ENCODE assay signal across 8 cellular contexts in the genomic region with DNA sequence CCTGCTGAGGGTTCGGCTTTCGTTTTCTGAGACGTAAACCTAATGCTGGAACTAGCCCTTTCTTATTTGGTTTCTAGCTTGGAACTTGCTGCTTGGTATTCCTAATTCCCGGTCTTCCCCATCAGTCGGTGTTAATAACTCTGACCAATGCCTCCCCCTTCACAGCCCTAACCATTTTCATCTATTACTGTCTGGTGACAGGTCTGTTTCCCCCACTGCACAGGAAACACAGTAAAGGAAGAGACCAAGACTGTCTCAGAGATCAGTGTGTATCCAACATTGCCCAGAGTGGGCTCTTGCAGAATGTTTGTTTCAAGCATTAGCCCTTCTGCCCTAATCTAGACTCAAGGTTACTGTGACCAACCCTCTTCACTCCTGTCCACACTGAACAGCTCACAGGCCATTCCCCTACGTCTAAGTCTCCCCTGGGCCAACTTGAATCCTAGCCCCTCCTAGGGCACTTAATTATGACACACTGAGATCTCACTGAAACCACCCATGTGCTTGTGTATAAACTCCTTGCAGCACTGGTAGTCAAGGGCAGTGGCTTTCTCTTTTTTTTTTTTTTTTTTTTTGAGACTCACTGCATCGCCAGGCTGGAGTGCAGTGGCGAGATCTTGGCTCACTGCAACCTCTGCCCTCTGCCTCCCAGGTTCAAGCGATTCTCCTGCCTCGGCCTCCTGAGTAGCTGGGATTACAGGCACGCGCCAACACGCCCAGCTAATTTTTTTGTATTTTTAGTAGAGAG. TPM values are rescaled to one million over a fixed set of nuclear protein-coding genes. Genes with fewer than 3 reads are reported as not detected.
A peak's percentile ranks its signal among the peaks of the same experiment; 100 is the strongest.
DNase-seq lines count a peak whose midpoint lies in the region; ATAC-seq and TF ChIP-seq lines count a peak whose summit lies in the region.

No MANE protein-coding gene starts in this region.

- peak overlapping the region; percentile 100 for H3K27ac Mint-ChIP-seq in GM23338
- H3K27ac Mint-ChIP-seq in activated naive CD8-positive, alpha-beta T cell treated with anti-CD3 and anti-CD28 coated beads, Interleukin-2, amount 10 ng/mL, durations not matched to agents 7 days and 5 days, result peak overlapping the region; percentile 99

- H3K9me2 ChIP-seq in GM23338 (ENCODE audit: insufficient read depth), result no peaks in the 10 kb centered on the region

- peaks cover 3% of the 10 kb centered on the region; the same call in 2 of the 3 replicates for H3K9me3 Mint-ChIP-seq in GM23338
- no peaks in the 10 kb centered on the region for H3K9me3 Mint-ChIP-seq in activated naive CD8-positive, alpha-beta T cell treated with anti-CD3 and anti-CD28 coated beads, Interleukin-2, amount 10 ng/mL, durations not matched to agents 7 days and 5 days

- peak overlapping the region; percentile 63 for H2AFZ ChIP-seq in GM23338

- H3K36me3 ChIP-seq in GM23338 (ENCODE audit: insufficient read depth) (no peaks in the 10 kb centered on the region), mucosa of stomach (ENCODE audit: control insufficient read depth, insufficient read depth, low read length) (no peaks in the 10 kb centered on the region)

- TF ChIP-seq CTCF in 22Rv1 (IDR thresholded peaks at IDR 0.05) (no peak), GM23338 (conservative IDR thresholded peaks at IDR 0.05; ENCODE audit: low read depth in 2 of 2) (no peak)

- no peak for ATAC-seq in GM23338
- ATAC-seq in activated naive CD8-positive, alpha-beta T cell treated with anti-CD3 and anti-CD28 coated beads, Interleukin-2, amount 10 ng/mL, durations not matched to agents 7 days and 5 days (ENCODE audit: low read depth), result no peak
- ATAC-seq in GM21360 (IDR thresholded peaks at IDR 0.05; ENCODE audit: unreplicated experiment), result no peak
- no peak for ATAC-seq in GM18511 (IDR thresholded peaks at IDR 0.05; ENCODE audit: unreplicated experiment)

- H3K4me1 ChIP-seq in GM23338 (ENCODE audit: insufficient read depth) (peaks cover 7% of the 10 kb centered on the region), mucosa of stomach (ENCODE audit: control insufficient read depth, insufficient read depth, low read length) (peaks cover 16% of the 10 kb centered on the region)

- intact Hi-C loops in posterior vena cava (cut with DNase I), result no loop called here

- peak overlapping the region; percentile 90 for H3K27ac ChIP-seq in 22Rv1
- 0 out of 2 replicates have a peak overlapping the region, but pooled peaks have one; percentile 88 for H3K27ac ChIP-seq in GM23338 (ENCODE audit: low read depth)

- H3K9ac ChIP-seq in mucosa of stomach (ENCODE audit: low read length), result peak overlapping the region; percentile 10

- peaks cover 15% of the 10 kb centered on the region for H3K27me3 Mint-ChIP-seq in GM23338 (ENCODE audit: insufficient read depth, low read depth, poor library complexity)
- H3K27me3 Mint-ChIP-seq in activated naive CD8-positive, alpha-beta T cell treated with anti-CD3 and anti-CD28 coated beads, Interleukin-2, amount 10 ng/mL, durations not matched to agents 7 days and 5 days, result no peaks in the 10 kb centered on the region

- no peak overlapping the region for H3K4me3 ChIP-seq in GM23338
- H3K4me3 ChIP-seq in mucosa of stomach (ENCODE audit: low read length), result no peak overlapping the region

- peak overlapping the region; percentile 87 for H3K4me3 Mint-ChIP-seq in GM23338
- H3K4me3 Mint-ChIP-seq in activated naive CD8-positive, alpha-beta T cell treated with anti-CD3 and anti-CD28 coated beads, Interleukin-2, amount 10 ng/mL, durations not matched to agents 7 days and 5 days, result peak overlapping the region; percentile 71

- POLR2A ChIA-PET in activated naive CD8-positive, alpha-beta T cell treated with anti-CD3 and anti-CD28 coated beads, Interleukin-2, amount 10 ng/mL, durations not matched to agents 7 days and 5 days (lab: Charles Lee), result interaction anchor here (0.6 to 1.3 kb wide), 3 partner anchors 45 to 323 kb away, joined by 3 to 9 read pairs (median 3); no protein-coding TSS in a partner anchor

- H3K27me3 ChIP-seq in GM23338 (ENCODE audit: insufficient read depth) (no peaks in the 10 kb centered on the region), mucosa of stomach (ENCODE audit: control insufficient read depth, insufficient read depth, low read length) (no peaks in the 10 kb centered on the region)

- H3K4me1 Mint-ChIP-seq in GM23338, result peaks cover 28% of the 10 kb centered on the region
- peaks cover 24% of the 10 kb centered on the region for H3K4me1 Mint-ChIP-seq in activated naive CD8-positive, alpha-beta T cell treated with anti-CD3 and anti-CD28 coated beads, Interleukin-2, amount 10 ng/mL, durations not matched to agents 7 days and 5 days

- no peaks in the 10 kb centered on the region for H3K9me3 ChIP-seq in mucosa of stomach (ENCODE audit: control insufficient read depth, low read length)

- no peaks in the 10 kb centered on the region for H4K20me1 ChIP-seq in GM23338 (replicated peaks; ENCODE audit: insufficient read depth)

- DNase-seq in GM23338 (ENCODE audit: low spot score), result no peak
- no peak for DNase-seq in activated naive CD8-positive, alpha-beta T cell treated with anti-CD3 and anti-CD28 coated beads, Interleukin-2, amount 10 ng/mL, durations not matched to agents 7 days and 5 days
- no peak for DNase-seq in SHP77 (lab: John Stamatoyannopoulos, UW)
- DNase-seq in posterior vena cava (ENCODE audit: low spot score), result no peak

- H3F3A ChIP-seq in GM23338 (replicated peaks; ENCODE audit: low read depth), result peaks cover 12% of the 10 kb centered on the region

- no peaks in the 10 kb centered on the region for H3K36me3 Mint-ChIP-seq in GM23338 (ENCODE audit: low read depth)
- H3K36me3 Mint-ChIP-seq in activated naive CD8-positive, alpha-beta T cell treated with anti-CD3 and anti-CD28 coated beads, Interleukin-2, amount 10 ng/mL, durations not matched to agents 7 days and 5 days, result no peaks in the 10 kb centered on the region

- peaks cover 28% of the 10 kb centered on the region for H3K79me2 ChIP-seq in GM23338 (replicated peaks; ENCODE audit: insufficient read depth)

- H3K4me2 ChIP-seq in GM23338, result no peak overlapping the region

TF ChIP-seq in GM23338, 12 proteins besides CTCF, POLR2A, EP300 and RAD21:
- no peak for TF ChIP-seq EZH2 (IDR thresholded peaks at IDR 0.05; ENCODE audit: low read depth, unreplicated experiment)
- TF ChIP-seq, protein P1, sequence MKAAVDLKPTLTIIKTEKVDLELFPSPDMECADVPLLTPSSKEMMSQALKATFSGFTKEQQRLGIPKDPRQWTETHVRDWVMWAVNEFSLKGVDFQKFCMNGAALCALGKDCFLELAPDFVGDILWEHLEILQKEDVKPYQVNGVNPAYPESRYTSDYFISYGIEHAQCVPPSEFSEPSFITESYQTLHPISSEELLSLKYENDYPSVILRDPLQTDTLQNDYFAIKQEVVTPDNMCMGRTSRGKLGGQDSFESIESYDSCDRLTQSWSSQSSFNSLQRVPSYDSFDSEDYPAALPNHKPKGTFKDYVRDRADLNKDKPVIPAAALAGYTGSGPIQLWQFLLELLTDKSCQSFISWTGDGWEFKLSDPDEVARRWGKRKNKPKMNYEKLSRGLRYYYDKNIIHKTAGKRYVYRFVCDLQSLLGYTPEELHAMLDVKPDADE (IDR thresholded peaks at IDR 0.05), result no peak
- TF ChIP-seq CREB1 (CRISPR knock-in tag; IDR thresholded peaks at IDR 0.05; ENCODE audit: low read depth), result no peak
- TF ChIP-seq POLR2AphosphoS5 (IDR thresholded peaks at IDR 0.05; ENCODE audit: low read depth), result no peak
- no peak for TF ChIP-seq EZH2phosphoT487 (IDR thresholded peaks at IDR 0.05; ENCODE audit: unreplicated experiment)
- no peak for TF ChIP-seq NANOG (IDR thresholded peaks at IDR 0.05; ENCODE audit: borderline replicate concordance)
- TF ChIP-seq JUNB (IDR thresholded peaks at IDR 0.05; ENCODE audit: unreplicated experiment), result no peak
- no peak for TF ChIP-seq ZNF331 (CRISPR knock-in tag; IDR thresholded peaks at IDR 0.05; ENCODE audit: low read depth)
- TF ChIP-seq STAT1 (IDR thresholded peaks at IDR 0.05; ENCODE audit: unreplicated experiment), result no peak

RNA-seq across cellular contexts. Expression of a gene that starts 1.7 kb away (rescaled TPM):
- total RNA-seq in GM23338 (2014; rRNA removed; shearing (Covaris generic)), result 105 and 123 TPM in 2 replicates
- 16.6 and 17.6 TPM in 2 replicates for polyA plus RNA-seq in GM23338 (2016; fragmentation: Nextera tagmentation; extraction: Ambion mirVana)
- total RNA-seq in activated naive CD8-positive, alpha-beta T cell treated with anti-CD3 and anti-CD28 coated beads, Interleukin-2, amount 10 ng/mL, durations not matched to agents 7 days and 5 days, result 100 to 1,000 TPM; 164 to 170 TPM
- total RNA-seq in posterior vena cava, result 10 to 100 TPM; 80.4 to 85.1 TPM
